1 cellular context compared by ENCODE assay signal in genomic region chr6:3844097-3844463, GRCh38.
TF ChIP-seq lines count a peak whose summit lies in the region.

No MANE protein-coding gene starts in this region.

TF ChIP-seq in A549, 52 proteins besides CTCF, POLR2A, EP300 and RAD21 (continued from another document):
- TF ChIP-seq CEBPB (IDR thresholded peaks at IDR 0.05) (no peak), HOXB5 (CRISPR knock-in tag; IDR thresholded peaks at IDR 0.05) (no peak), TFCP2L1 (CRISPR knock-in tag; IDR thresholded peaks at IDR 0.05) (no peak), RNF2 (IDR thresholded peaks at IDR 0.05; ENCODE audit: borderline replicate concordance, low read depth) (no peak)
